Comparison of ENCODE assay signal across 7 cellular contexts in the genomic region with DNA sequence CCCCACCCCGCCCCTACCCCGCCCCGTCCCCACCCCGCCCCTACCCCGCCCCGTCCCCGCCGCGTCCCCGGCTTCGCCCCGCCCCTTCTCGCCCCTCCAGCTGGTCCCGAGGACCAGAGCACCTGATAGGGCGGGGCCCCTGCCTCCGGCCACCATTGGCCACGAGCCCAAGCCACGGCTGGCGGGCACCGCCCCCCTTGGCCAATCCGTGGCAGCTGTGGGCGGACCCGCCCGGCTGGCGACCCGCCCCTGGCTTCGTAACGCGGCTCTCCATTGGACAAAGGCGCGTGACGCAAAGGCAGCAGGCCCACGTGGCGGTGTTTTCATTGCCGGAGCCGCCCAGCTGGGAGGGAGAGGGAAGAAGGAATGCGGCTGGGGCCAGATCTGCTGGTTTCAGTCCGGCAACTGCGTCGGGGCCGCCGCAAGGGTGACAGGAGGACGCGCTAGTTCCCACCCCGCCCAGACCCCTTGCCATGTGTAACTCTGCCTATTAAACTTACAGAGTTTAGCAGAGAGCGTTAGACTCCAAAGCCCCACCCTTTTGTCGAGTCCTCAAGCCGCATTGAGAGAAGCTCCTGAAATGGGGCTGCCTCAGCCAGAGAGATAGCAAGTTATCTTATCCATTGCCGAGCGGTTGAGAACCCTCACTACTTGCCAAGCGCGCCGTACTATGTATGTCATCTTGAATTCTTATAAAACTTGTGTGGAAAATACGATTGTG.
A peak's percentile ranks its signal among the peaks of the same experiment; 100 is the strongest.
DNase-seq lines count a peak whose midpoint lies in the region; ATAC-seq and TF ChIP-seq lines count a peak whose summit lies in the region.

No MANE protein-coding gene starts in this region.

- no peak for TF ChIP-seq CTCF in astrocyte of the spinal cord (IDR thresholded peaks at IDR 0.05; ENCODE audit: low read depth, low read length)

- ATAC-seq in GM18502 (IDR thresholded peaks at IDR 0.05; ENCODE audit: poor library complexity, unreplicated experiment) (peak; percentile 79), HG02943 (IDR thresholded peaks at IDR 0.05; ENCODE audit: low read depth, unreplicated experiment) (peak; percentile 64)

- DNase-seq in NCI-H187 treated with DMSO at 0.1 percent for 48 hours (lab: John Stamatoyannopoulos, UW) = peak; percentile 71
- peak; percentile 95 for DNase-seq in T-helper 9 cell
- peak; percentile 99 for DNase-seq in astrocyte of the spinal cord (ENCODE audit: low read depth, low spot score)
- DNase-seq in hippocampal formation (lab: John Stamatoyannopoulos, UW) = peak; percentile 99 to 100
- peak; percentile 99 for DNase-seq in retina

- H3K4me3 ChIP-seq in astrocyte of the spinal cord (ENCODE audit: low read depth, low read length) = peak overlapping the region; percentile 57

- in situ Hi-C loops in astrocyte of the spinal cord (cut with HindIII; ENCODE audit: low sequenced_read_pairs) = no loop called here

Comparison
In these comparisons a context has a peak if more than half of its experiments do, and no peak if none do; other contexts are left out.
1. Peak in every context shown above with its lines: DNase-seq, ATAC-seq and H3K4me3 ChIP-seq.